In the genomic region with DNA sequence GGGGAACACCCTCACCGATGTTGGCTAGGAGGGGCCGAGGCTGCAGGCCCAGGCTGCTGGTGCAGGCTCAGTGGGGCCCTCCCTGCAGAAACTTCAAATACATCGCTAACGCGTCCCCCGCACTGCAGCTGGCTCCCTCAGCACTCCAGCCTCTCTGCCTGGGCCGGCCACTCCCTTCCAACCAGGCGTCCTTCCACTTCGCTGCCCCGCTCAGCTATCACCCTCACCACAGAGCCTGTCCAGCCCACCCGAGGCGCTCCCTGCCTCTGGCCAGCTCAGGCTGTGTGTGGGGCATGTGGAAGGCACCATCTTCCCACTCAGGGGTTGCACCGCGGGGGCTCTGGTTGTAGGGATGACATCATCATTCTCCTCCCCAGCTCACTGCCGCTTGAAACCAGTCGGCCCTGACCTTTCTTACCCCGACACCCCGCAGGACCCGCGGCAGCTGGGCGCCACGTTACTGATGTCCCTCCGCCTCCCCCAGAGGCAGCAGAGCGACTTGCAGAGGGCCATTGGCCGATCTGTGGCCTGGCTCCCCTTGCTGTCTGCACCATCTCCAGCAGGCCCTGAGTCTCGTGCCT, we compare ENCODE assay signal across 20 cellular contexts.
DNase-seq lines count a peak whose midpoint lies in the region; ATAC-seq and TF ChIP-seq lines count a peak whose summit lies in the region.
"Had no signal": no experiment of that assay in that cellular context is flagged by ENCODE, and none has a peak within 500 bp of the region (broad histone marks: within the 10 kb centered on the region; RNA-seq: fewer than 3 reads in every experiment).

No MANE protein-coding gene starts in this region.

- H3K36me3 ChIP-seq in heart left ventricle (no peaks in the 10 kb centered on the region), esophagus muscularis mucosa (no peaks in the 10 kb centered on the region)
- H3K36me3 ChIP-seq: adrenal gland, cardiac muscle cell had no signal

- DNase-seq in left cardiac atrium (peak; percentile 19), heart left ventricle (no peak), esophagus muscularis mucosa (ENCODE audit: extremely low spot score) (peak; percentile 50), mesenteric fat pad (ENCODE audit: low spot score) (peak; percentile 83), ureter (ENCODE audit: low spot score) (peak; percentile 38), CD14-positive monocyte (ENCODE audit: low spot score) (no peak), RPMI8226 (no peak), NCI-H446 treated with DMSO at 0.1 percent for 48 hours (lab: John Stamatoyannopoulos, UW) (no peak)
- DNase-seq: ACHN; activated CD4-positive, alpha-beta T cell treated with anti-CD3 and anti-CD28 coated beads, Interleukin-2, amount 50 U/mL, for 48 hours; DMS79; glutamatergic neuron; nephron progenitor cell had no signal

- H3K27ac Mint-ChIP-seq in CD14-positive monocyte: no peak overlapping the region
- H3K27ac Mint-ChIP-seq: activated T-helper 1 cell treated with anti-CD3 and anti-CD28 coated beads, Interleukin-12 subunit alpha, Interleukin-12 subunit beta, Interleukin-2, Interleukin-4 antibody, amounts not matched to agents 30 ng/mL and 10 ng/mL and 1 ng/mL, durations not matched to agents 14 hours and 24 hours and 36 hours; CD4-positive, alpha-beta T cell; nephron progenitor cell; stimulated activated effector memory CD8-positive, alpha-beta T cell treated with anti-CD3 and anti-CD28 coated beads, Interleukin-12 subunit alpha, Interleukin-12 subunit beta, amount 100 ng/mL, for 72 hours had no signal

- H3K27me3 Mint-ChIP-seq in CD14-positive monocyte (ENCODE audit: low read depth in 3 of 3): peaks cover 0 to 3% (median 2%) of the 10 kb centered on the region in 3 donors

- peaks cover 10 to 24% (median 13%) of the 10 kb centered on the region in 7 donors for H3K9me3 Mint-ChIP-seq in CD14-positive monocyte
- H3K9me3 Mint-ChIP-seq: activated T-helper 1 cell treated with anti-CD3 and anti-CD28 coated beads, Interleukin-12 subunit alpha, Interleukin-12 subunit beta, Interleukin-2, Interleukin-4 antibody, amounts not matched to agents 30 ng/mL and 10 ng/mL and 1 ng/mL, durations not matched to agents 14 hours and 24 hours and 36 hours; CD4-positive, alpha-beta T cell; stimulated activated effector memory CD8-positive, alpha-beta T cell treated with anti-CD3 and anti-CD28 coated beads, Interleukin-12 subunit alpha, Interleukin-12 subunit beta, amount 100 ng/mL, for 72 hours had no signal

- no peak overlapping the region for H3K4me3 ChIP-seq in heart left ventricle
- no peak overlapping the region for H3K4me3 ChIP-seq in esophagus muscularis mucosa
- H3K4me3 ChIP-seq: adrenal gland, cardiac muscle cell had no signal

- no peaks in the 10 kb centered on the region for H3K36me3 Mint-ChIP-seq in CD14-positive monocyte
- H3K36me3 Mint-ChIP-seq: stimulated activated effector memory CD8-positive, alpha-beta T cell treated with anti-CD3 and anti-CD28 coated beads, Interleukin-12 subunit alpha, Interleukin-12 subunit beta, amount 100 ng/mL, for 72 hours had no signal

- peak in 1 of 2 donors; percentile 22 for ATAC-seq in left cardiac atrium
- ATAC-seq in heart left ventricle: no peak
- ATAC-seq: esophagus mucosa; Panc1; stimulated activated effector memory CD8-positive, alpha-beta T cell treated with anti-CD3 and anti-CD28 coated beads, Interleukin-12 subunit alpha, Interleukin-12 subunit beta, amount 100 ng/mL, for 72 hours had no signal

- H3K27me3 ChIP-seq in heart left ventricle (peaks cover 0 to 3% (median 0%) of the 10 kb centered on the region in 9 donors), esophagus muscularis mucosa (peaks cover 0 to 19% (median 0%) of the 10 kb centered on the region in 4 donors)
- H3K27me3 ChIP-seq: adrenal gland, cardiac muscle cell had no signal

- no peaks in the 10 kb centered on the region for H3K4me1 ChIP-seq in heart left ventricle
- no peaks in the 10 kb centered on the region for H3K4me1 ChIP-seq in esophagus muscularis mucosa
- H3K4me1 ChIP-seq: adrenal gland had no signal

- H3K4me1 Mint-ChIP-seq in CD14-positive monocyte: no peaks in the 10 kb centered on the region
- H3K4me1 Mint-ChIP-seq: stimulated activated effector memory CD8-positive, alpha-beta T cell treated with anti-CD3 and anti-CD28 coated beads, Interleukin-12 subunit alpha, Interleukin-12 subunit beta, amount 100 ng/mL, for 72 hours had no signal

- intact Hi-C loops in left cardiac atrium (cut with DNase I): no loop called here
- intact Hi-C loops in heart left ventricle (cut with DNase I): no loop called here
- intact Hi-C loops in esophagus muscularis mucosa (cut with DNase I): no loop called here
- intact Hi-C loops in CD14-positive monocyte (cut with micrococcal nuclease): no loop called here

- 79 to 88% (median 84%) methylated on average over 26 of the region's 26 CpGs for WGBS in heart left ventricle, 4 donors
- 90% methylated on average over 24 of the region's 26 CpGs for WGBS in esophagus muscularis mucosa

- TF ChIP-seq EP300 in esophagus muscularis mucosa (IDR thresholded peaks at IDR 0.05): no peak

- TF ChIP-seq CTCF in heart left ventricle (IDR thresholded peaks at IDR 0.05) (no peak), esophagus muscularis mucosa (IDR thresholded peaks at IDR 0.05) (no peak), CD14-positive monocyte (IDR thresholded peaks at IDR 0.05) (no peak)

- TF ChIP-seq POLR2A in heart left ventricle (IDR thresholded peaks at IDR 0.05) (no peak), esophagus muscularis mucosa (IDR thresholded peaks at IDR 0.05; ENCODE audit: low read depth) (no peak)

- peaks cover 0 to 22% (median 9%) of the 10 kb centered on the region in 12 donors for H3K9me3 ChIP-seq in heart left ventricle
- peaks cover 0 to 16% (median 9%) of the 10 kb centered on the region in 4 donors for H3K9me3 ChIP-seq in esophagus muscularis mucosa
- H3K9me3 ChIP-seq: adrenal gland had no signal

- H3K4me3 Mint-ChIP-seq in CD14-positive monocyte: no peak overlapping the region
- H3K4me3 Mint-ChIP-seq: activated T-helper 1 cell treated with anti-CD3 and anti-CD28 coated beads, Interleukin-12 subunit alpha, Interleukin-12 subunit beta, Interleukin-2, Interleukin-4 antibody, amounts not matched to agents 30 ng/mL and 10 ng/mL and 1 ng/mL, durations not matched to agents 14 hours and 24 hours and 36 hours; CD4-positive, alpha-beta T cell; nephron progenitor cell; stimulated activated effector memory CD8-positive, alpha-beta T cell treated with anti-CD3 and anti-CD28 coated beads, Interleukin-12 subunit alpha, Interleukin-12 subunit beta, amount 100 ng/mL, for 72 hours had no signal

- H3K27ac ChIP-seq in heart left ventricle: no peak overlapping the region
- H3K27ac ChIP-seq in esophagus muscularis mucosa (replicated peaks in 1 of 4): no peak overlapping the region
- H3K27ac ChIP-seq: adrenal gland, cardiac muscle cell had no signal

Comparison
In these comparisons a context has a peak if more than half of its experiments do, and no peak if none do; other contexts are left out.
1. DNase-seq: peak in left cardiac atrium (single experiment), esophagus muscularis mucosa (single experiment), mesenteric fat pad (single experiment) and ureter (single experiment); none in heart left ventricle (0 of 5), CD14-positive monocyte (single experiment), RPMI8226 (single experiment) and NCI-H446 treated with DMSO at 0.1 percent for 48 hours (single experiment).